ENCODE assay signal across 2 cellular contexts in genomic region chr14:74595006-74595735, GRCh38.
TF ChIP-seq lines count a peak whose summit lies in the region.

No MANE protein-coding gene starts in this region.

TF ChIP-seq in IMR-90, 13 proteins besides CTCF, POLR2A, EP300 and RAD21:
- TF ChIP-seq FOS (IDR thresholded peaks at IDR 0.05; ENCODE audit: low read depth, low read length) (peak; percentile 21; the same call in 1 of the 2 replicates), CEBPB (IDR thresholded peaks at IDR 0.05; ENCODE audit: low read depth, low read length) (peak; percentile 68), NFE2L2 (IDR thresholded peaks at IDR 0.05; ENCODE audit: low read depth, low read length) (no peak), MAZ (IDR thresholded peaks at IDR 0.05; ENCODE audit: borderline replicate concordance, low read depth, low read length) (peak; percentile 46; the same call in 1 of the 2 replicates), RFX5 (IDR thresholded peaks at IDR 0.05; ENCODE audit: low read depth, low read length) (no peak)

TF ChIP-seq in H1, 55 proteins besides CTCF, POLR2A, EP300 and RAD21:
- TF ChIP-seq NRF1 (IDR thresholded peaks at IDR 0.05; ENCODE audit: low read depth, low read length) (no peak), MAX (IDR thresholded peaks at IDR 0.05) (no peak), SIN3A (conservative IDR thresholded peaks at IDR 0.05 in 1 of 2, IDR thresholded peaks at IDR 0.05 in 1 of 2; ENCODE audit: low read depth in 1 of 2, low read length in 2 of 2) (no peak), NANOG (IDR thresholded peaks at IDR 0.05; ENCODE audit: insufficient read depth, low read depth, low read length, poor library complexity, severe bottlenecking) (no peak), TEAD4 (IDR thresholded peaks at IDR 0.05; ENCODE audit: low read depth, low read length) (no peak), CEBPB (IDR thresholded peaks at IDR 0.05; ENCODE audit: low read depth, low read length) (no peak), KDM4A (IDR thresholded peaks at IDR 0.05; ENCODE audit: low read depth, low read length, severe bottlenecking) (no peak), SAP30 (IDR thresholded peaks at IDR 0.05; ENCODE audit: insufficient read depth, insufficient replicate concordance, low read length) (no peak), PHF8 (conservative IDR thresholded peaks at IDR 0.05; ENCODE audit: low read depth, low read length) (no peak), JUN (IDR thresholded peaks at IDR 0.05; ENCODE audit: low read depth, low read length) (no peak), BRCA1 (IDR thresholded peaks at IDR 0.05; ENCODE audit: low read depth, low read length) (no peak), YY1 (IDR thresholded peaks at IDR 0.05; ENCODE audit: low read depth, low read length) (no peak)
